In the genomic region with DNA sequence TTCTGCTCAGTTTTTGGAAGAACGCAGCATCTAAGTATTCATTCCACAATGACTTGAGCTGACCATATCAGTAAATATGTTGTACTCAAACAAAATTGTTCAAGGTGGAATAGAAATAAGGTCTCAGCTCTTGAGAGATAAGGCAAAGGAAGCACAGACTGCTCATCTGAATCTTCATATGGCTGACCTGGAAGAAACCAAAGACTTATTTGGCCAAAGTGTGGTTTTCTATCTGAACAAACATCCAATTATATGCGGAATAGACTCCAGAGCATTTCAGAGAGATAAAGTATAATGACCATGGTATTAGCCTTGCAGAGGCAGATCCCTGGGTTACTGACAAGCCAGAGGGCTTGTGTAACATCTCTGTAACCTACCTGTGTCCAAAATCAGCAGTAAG, we compare ENCODE assay signal across 27 cellular contexts.
"Had no signal": no experiment of that assay in that cellular context is flagged by ENCODE, and none has a peak within 500 bp of the region (broad histone marks: within the 10 kb centered on the region; RNA-seq: fewer than 3 reads in every experiment).

No MANE protein-coding gene starts in this region.

- H3K36me3 Mint-ChIP-seq: activated naive CD4-positive, alpha-beta T cell treated with anti-CD3 and anti-CD28 coated beads, Interleukin-2, amount 10 ng/mL, durations not matched to agents 7 days and 5 days; activated naive CD8-positive, alpha-beta T cell treated with anti-CD3 and anti-CD28 coated beads, Interleukin-2, amount 10 ng/mL, durations not matched to agents 7 days and 5 days had no signal

- H3K4me2 ChIP-seq: hepatocyte had no signal

- H3K36me3 ChIP-seq: ascending aorta, brain microvascular endothelial cell, esophagus muscularis mucosa, gastroesophageal sphincter, heart right ventricle had no signal

- H3K79me2 ChIP-seq: hepatocyte had no signal

- H3K27ac ChIP-seq: ascending aorta, brain microvascular endothelial cell, coronary artery, dorsolateral prefrontal cortex, esophagus muscularis mucosa, gastroesophageal sphincter, heart right ventricle, hepatocyte had no signal

- ATAC-seq: activated CD8-positive, alpha-beta memory T cell treated with anti-CD3 and anti-CD28 coated beads, Interleukin-2, amount 10 ng/mL, durations not matched to agents 7 days and 5 days; activated CD8-positive, alpha-beta T cell treated with anti-CD3 and anti-CD28 coated beads, Interleukin-2, amount 10 ng/mL, durations not matched to agents 7 days and 5 days; activated naive CD4-positive, alpha-beta T cell treated with anti-CD3 and anti-CD28 coated beads, Interleukin-2, amount 50 U/mL, for 72 hours; gastroesophageal sphincter; heart right ventricle had no signal

- FAIRE-seq: bronchial epithelial cell had no signal

- H3K4me3 Mint-ChIP-seq: activated CD8-positive, alpha-beta memory T cell treated with anti-CD3 and anti-CD28 coated beads, Interleukin-2, amount 10 ng/mL, durations not matched to agents 7 days and 5 days; activated CD8-positive, alpha-beta T cell treated with anti-CD3 and anti-CD28 coated beads, Interleukin-2, amount 10 ng/mL, durations not matched to agents 7 days and 5 days; activated naive CD4-positive, alpha-beta T cell treated with anti-CD3 and anti-CD28 coated beads, Interleukin-2, amount 10 ng/mL, durations not matched to agents 7 days and 5 days; activated naive CD8-positive, alpha-beta T cell treated with anti-CD3 and anti-CD28 coated beads, Interleukin-2, amount 10 ng/mL, durations not matched to agents 7 days and 5 days; central memory CD8-positive, alpha-beta T cell; dendritic cell treated with granulocyte-macrophage colony-stimulating factor and Interleukin-4, amounts not matched to agents 40 ng/mL and 50 ng/mL, for 4 days had no signal

- H3K9me3 Mint-ChIP-seq: activated naive CD4-positive, alpha-beta T cell treated with anti-CD3 and anti-CD28 coated beads, Interleukin-2, amount 10 ng/mL, durations not matched to agents 7 days and 5 days; central memory CD8-positive, alpha-beta T cell; dendritic cell treated with granulocyte-macrophage colony-stimulating factor and Interleukin-4, amounts not matched to agents 40 ng/mL and 50 ng/mL, for 4 days had no signal

- H3K4me1 Mint-ChIP-seq: activated naive CD4-positive, alpha-beta T cell treated with anti-CD3 and anti-CD28 coated beads, Interleukin-2, amount 10 ng/mL, durations not matched to agents 7 days and 5 days; central memory CD8-positive, alpha-beta T cell had no signal

- DNase-seq: activated CD4-positive, alpha-beta T cell treated with anti-CD3 and anti-CD28 coated beads for 48 hours; activated CD4-positive, CD25-positive, alpha-beta regulatory T cell; activated CD4-positive, CD25-positive, alpha-beta regulatory T cell treated with anti-CD3 and anti-CD28 coated beads, Interleukin-2, amount 50 U/mL, for 72 hours; activated CD8-positive, alpha-beta memory T cell treated with anti-CD3 and anti-CD28 coated beads, Interleukin-2, amount 10 ng/mL, durations not matched to agents 7 days and 5 days; activated CD8-positive, alpha-beta memory T cell treated with anti-CD3 and anti-CD28 coated beads, Interleukin-2, amount 50 U/mL, for 4 hours; activated CD8-positive, alpha-beta T cell treated with anti-CD3 and anti-CD28 coated beads, Interleukin-2, amount 10 ng/mL, durations not matched to agents 7 days and 5 days; activated gamma-delta T cell; activated naive CD4-positive, alpha-beta T cell; activated naive CD4-positive, alpha-beta T cell treated with anti-CD3 and anti-CD28 coated beads, Interleukin-2, amount 10 ng/mL, durations not matched to agents 7 days and 5 days; activated naive CD8-positive, alpha-beta T cell treated with anti-CD3 and anti-CD28 coated beads, Interleukin-2, amount 10 ng/mL, durations not matched to agents 7 days and 5 days; activated T-cell treated with anti-CD3 and anti-CD28 coated beads, Interleukin-2, amount 50 U/mL, for 1 hour; brain microvascular endothelial cell; dorsolateral prefrontal cortex; effector memory CD4-positive, alpha-beta T cell; erythroblast; foreskin melanocyte; heart right ventricle; T-helper 2 cell had no signal

- H2AFZ ChIP-seq: hepatocyte had no signal

- H3K27ac Mint-ChIP-seq: activated CD8-positive, alpha-beta memory T cell treated with anti-CD3 and anti-CD28 coated beads, Interleukin-2, amount 10 ng/mL, durations not matched to agents 7 days and 5 days; activated CD8-positive, alpha-beta T cell treated with anti-CD3 and anti-CD28 coated beads, Interleukin-2, amount 10 ng/mL, durations not matched to agents 7 days and 5 days; activated naive CD4-positive, alpha-beta T cell treated with anti-CD3 and anti-CD28 coated beads, Interleukin-2, amount 10 ng/mL, durations not matched to agents 7 days and 5 days; activated naive CD4-positive, alpha-beta T cell treated with anti-CD3 and anti-CD28 coated beads, Interleukin-2, amount 50 U/mL, for 72 hours; activated naive CD8-positive, alpha-beta T cell treated with anti-CD3 and anti-CD28 coated beads, Interleukin-2, amount 10 ng/mL, durations not matched to agents 7 days and 5 days; dendritic cell treated with granulocyte-macrophage colony-stimulating factor and Interleukin-4, amounts not matched to agents 40 ng/mL and 50 ng/mL, for 4 days had no signal

- H3K4me1 ChIP-seq: ascending aorta had no signal

- H3K4me3 ChIP-seq: ascending aorta, coronary artery, dorsolateral prefrontal cortex, esophagus muscularis mucosa, gastroesophageal sphincter, heart right ventricle, hepatocyte had no signal

- H3K27me3 ChIP-seq: ascending aorta, brain microvascular endothelial cell, esophagus muscularis mucosa, gastroesophageal sphincter, heart right ventricle, hepatocyte had no signal

- H3K9me3 ChIP-seq: ascending aorta, esophagus muscularis mucosa, gastroesophageal sphincter, heart right ventricle had no signal

- H3K27me3 Mint-ChIP-seq: activated CD8-positive, alpha-beta memory T cell treated with anti-CD3 and anti-CD28 coated beads, Interleukin-2, amount 10 ng/mL, durations not matched to agents 7 days and 5 days; activated naive CD4-positive, alpha-beta T cell treated with anti-CD3 and anti-CD28 coated beads, Interleukin-2, amount 10 ng/mL, durations not matched to agents 7 days and 5 days had no signal
